ENCODE assay signal across 24 cellular contexts in the genomic region with DNA sequence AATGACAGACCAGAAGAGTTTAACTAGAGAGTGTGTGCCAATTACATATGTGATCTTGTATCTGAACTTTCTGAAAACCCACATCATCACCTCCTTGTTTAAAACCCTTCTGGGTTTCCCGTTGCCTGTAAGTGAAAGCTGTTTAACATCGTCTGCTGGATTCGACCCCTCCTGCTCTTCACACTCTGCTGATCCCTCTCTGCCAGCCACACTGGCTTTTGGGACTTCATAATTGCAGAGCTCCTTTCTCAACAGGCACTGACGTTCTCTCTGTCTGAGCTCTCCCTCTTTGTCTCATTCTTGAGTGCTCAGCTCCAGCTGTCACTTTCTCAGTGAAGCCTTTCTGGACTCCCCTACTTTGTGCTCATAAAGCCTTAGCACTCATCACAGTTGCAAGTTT.
"Had no signal": no experiment of that assay in that cellular context is flagged by ENCODE, and none has a peak within 500 bp of the region (broad histone marks: within the 10 kb centered on the region; RNA-seq: fewer than 3 reads in every experiment).

No MANE protein-coding gene starts in this region.

- H3K9me3 Mint-ChIP-seq: activated B cell treated with CpG ODN at 0.5 μM for 24 hours; activated naive CD8-positive, alpha-beta T cell treated with anti-CD3 and anti-CD28 coated beads for 36 hours; activated T-cell treated with anti-CD3 and anti-CD28 coated beads, Interleukin-2, amount 50 U/mL, for 4 hours; memory B cell; stimulated activated memory B cell treated with anti-CD40 and anti-IgM and Interleukin-4, amounts not matched to agents 10 μg/mL and 1 μg/mL and 100 μg/mL, for 72 hours had no signal

- H3K4me3 ChIP-seq: colonic mucosa, gastroesophageal sphincter, heart left ventricle, sigmoid colon, smooth muscle cell, uterus had no signal

- H3K4me2 ChIP-seq: smooth muscle cell had no signal

- H3K36me3 ChIP-seq: colonic mucosa, gastroesophageal sphincter, heart left ventricle, sigmoid colon, uterus had no signal

- H3K4me1 ChIP-seq: colonic mucosa, heart left ventricle, uterus had no signal

- H3K4me3 Mint-ChIP-seq: activated B cell treated with CpG ODN at 0.5 μM for 24 hours; activated CD4-positive, alpha-beta T cell treated with anti-CD3 and anti-CD28 coated beads for 36 hours; activated naive CD8-positive, alpha-beta T cell treated with anti-CD3 and anti-CD28 coated beads for 36 hours; activated T-cell treated with anti-CD3 and anti-CD28 coated beads, Interleukin-2, amount 50 U/mL, for 4 hours; memory B cell; stimulated activated memory B cell treated with anti-CD40 and anti-IgM and Interleukin-4, amounts not matched to agents 10 μg/mL and 1 μg/mL and 100 μg/mL, for 72 hours had no signal

- H3K4me1 Mint-ChIP-seq: activated B cell treated with CpG ODN at 0.5 μM for 24 hours; activated CD4-positive, alpha-beta T cell treated with anti-CD3 and anti-CD28 coated beads for 36 hours; activated naive CD8-positive, alpha-beta T cell treated with anti-CD3 and anti-CD28 coated beads for 36 hours; memory B cell; stimulated activated memory B cell treated with anti-CD40 and anti-IgM and Interleukin-4, amounts not matched to agents 10 μg/mL and 1 μg/mL and 100 μg/mL, for 72 hours had no signal

- H3K9me3 ChIP-seq: colonic mucosa, gastroesophageal sphincter, heart left ventricle, uterus had no signal

- H3K27me3 Mint-ChIP-seq: activated B cell treated with CpG ODN at 0.5 μM for 24 hours; activated CD4-positive, alpha-beta T cell treated with anti-CD3 and anti-CD28 coated beads for 36 hours; activated naive CD8-positive, alpha-beta T cell treated with anti-CD3 and anti-CD28 coated beads for 36 hours; memory B cell; stimulated activated memory B cell treated with anti-CD40 and anti-IgM and Interleukin-4, amounts not matched to agents 10 μg/mL and 1 μg/mL and 100 μg/mL, for 72 hours had no signal

- H3K36me3 Mint-ChIP-seq: activated naive CD8-positive, alpha-beta T cell treated with anti-CD3 and anti-CD28 coated beads for 36 hours; memory B cell; stimulated activated memory B cell treated with anti-CD40 and anti-IgM and Interleukin-4, amounts not matched to agents 10 μg/mL and 1 μg/mL and 100 μg/mL, for 72 hours had no signal

- H3K27me3 ChIP-seq: colonic mucosa, gastroesophageal sphincter, heart left ventricle, sigmoid colon, uterus had no signal

- H3K27ac ChIP-seq: colonic mucosa, epithelial cell of prostate, gastroesophageal sphincter, heart left ventricle, sigmoid colon, uterus had no signal

- H3K27ac Mint-ChIP-seq: activated B cell treated with CpG ODN at 0.5 μM for 24 hours; activated CD4-positive, alpha-beta T cell treated with anti-CD3 and anti-CD28 coated beads for 36 hours; activated naive CD8-positive, alpha-beta T cell treated with anti-CD3 and anti-CD28 coated beads for 36 hours; memory B cell; stimulated activated memory B cell treated with anti-CD40 and anti-IgM and Interleukin-4, amounts not matched to agents 10 μg/mL and 1 μg/mL and 100 μg/mL, for 72 hours had no signal

- DNase-seq: activated B cell treated with CpG ODN at 0.5 μM for 24 hours; activated CD4-positive, alpha-beta T cell treated with anti-CD3 and anti-CD28 coated beads for 36 hours; activated CD4-positive, alpha-beta T cell treated with anti-CD3 and anti-CD28 coated beads, Interleukin-2, amount 50 U/mL, for 48 hours; activated CD8-positive, alpha-beta memory T cell treated with anti-CD3 and anti-CD28 coated beads, Interleukin-2, amount 50 U/mL, for 48 hours; activated naive CD4-positive, alpha-beta T cell treated with Interleukin-2 at 50 U/mL for 16 hours; activated naive CD8-positive, alpha-beta T cell treated with anti-CD3 and anti-CD28 coated beads for 36 hours; activated T-cell treated with anti-CD3 and anti-CD28 coated beads, Interleukin-2, amount 50 U/mL, for 4 hours; colonic mucosa; heart left ventricle; islet precursor cell; left cardiac atrium; occipital lobe; posterior cingulate gyrus; retina; sigmoid colon; stimulated activated CD4-positive, alpha-beta T cell treated with anti-CD3 and anti-CD28 coated beads, Interleukin-15, amount 100 ng/mL, for 24 hours; T1000; trophoblast cell; uterus had no signal
